Comparison of ENCODE assay signal across 1 cellular context in genomic region chr6:6857528-6857927, GRCh38.
TF ChIP-seq lines count a peak whose summit lies in the region.

No MANE protein-coding gene starts in this region.

TF ChIP-seq in liver, 16 proteins besides CTCF, POLR2A, EP300 and RAD21 (continued from another document):
- TF ChIP-seq, protein P1, sequence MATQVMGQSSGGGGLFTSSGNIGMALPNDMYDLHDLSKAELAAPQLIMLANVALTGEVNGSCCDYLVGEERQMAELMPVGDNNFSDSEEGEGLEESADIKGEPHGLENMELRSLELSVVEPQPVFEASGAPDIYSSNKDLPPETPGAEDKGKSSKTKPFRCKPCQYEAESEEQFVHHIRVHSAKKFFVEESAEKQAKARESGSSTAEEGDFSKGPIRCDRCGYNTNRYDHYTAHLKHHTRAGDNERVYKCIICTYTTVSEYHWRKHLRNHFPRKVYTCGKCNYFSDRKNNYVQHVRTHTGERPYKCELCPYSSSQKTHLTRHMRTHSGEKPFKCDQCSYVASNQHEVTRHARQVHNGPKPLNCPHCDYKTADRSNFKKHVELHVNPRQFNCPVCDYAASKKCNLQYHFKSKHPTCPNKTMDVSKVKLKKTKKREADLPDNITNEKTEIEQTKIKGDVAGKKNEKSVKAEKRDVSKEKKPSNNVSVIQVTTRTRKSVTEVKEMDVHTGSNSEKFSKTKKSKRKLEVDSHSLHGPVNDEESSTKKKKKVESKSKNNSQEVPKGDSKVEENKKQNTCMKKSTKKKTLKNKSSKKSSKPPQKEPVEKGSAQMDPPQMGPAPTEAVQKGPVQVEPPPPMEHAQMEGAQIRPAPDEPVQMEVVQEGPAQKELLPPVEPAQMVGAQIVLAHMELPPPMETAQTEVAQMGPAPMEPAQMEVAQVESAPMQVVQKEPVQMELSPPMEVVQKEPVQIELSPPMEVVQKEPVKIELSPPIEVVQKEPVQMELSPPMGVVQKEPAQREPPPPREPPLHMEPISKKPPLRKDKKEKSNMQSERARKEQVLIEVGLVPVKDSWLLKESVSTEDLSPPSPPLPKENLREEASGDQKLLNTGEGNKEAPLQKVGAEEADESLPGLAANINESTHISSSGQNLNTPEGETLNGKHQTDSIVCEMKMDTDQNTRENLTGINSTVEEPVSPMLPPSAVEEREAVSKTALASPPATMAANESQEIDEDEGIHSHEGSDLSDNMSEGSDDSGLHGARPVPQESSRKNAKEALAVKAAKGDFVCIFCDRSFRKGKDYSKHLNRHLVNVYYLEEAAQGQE (IDR thresholded peaks at IDR 0.05): no peak
- TF ChIP-seq ATF3 (IDR thresholded peaks at IDR 0.05) (no peak), MAX (IDR thresholded peaks at IDR 0.05) (no peak), EGR1 (IDR thresholded peaks at IDR 0.05; ENCODE audit: low read depth in 2 of 2) (no peak), TAF1 (conservative IDR thresholded peaks at IDR 0.05) (no peak), NR2F2 (IDR thresholded peaks at IDR 0.05) (no peak)
TF ChIP-seq in liver: peak in this region for 0.
